In the genomic region with DNA sequence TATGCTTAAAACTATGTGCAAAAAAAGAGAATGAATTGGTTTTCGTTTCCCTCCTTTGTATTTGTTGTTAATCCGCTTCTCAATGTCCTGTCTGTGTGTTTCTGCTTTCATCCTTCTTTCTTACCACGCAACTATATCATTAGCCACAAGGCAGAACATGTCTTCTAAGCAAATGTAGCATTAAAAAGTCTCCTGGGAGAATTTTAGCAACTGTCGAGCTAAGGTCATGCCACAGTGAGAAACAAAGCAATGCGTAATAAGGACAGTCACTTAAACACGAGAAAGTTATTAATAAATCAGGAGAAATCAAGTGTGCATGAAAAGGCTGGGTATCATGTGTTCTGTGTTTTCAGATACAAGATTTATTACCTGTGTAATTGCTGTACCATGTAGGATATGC, we compare ENCODE assay signal across 19 cellular contexts.
"Had no signal": no experiment of that assay in that cellular context is flagged by ENCODE, and none has a peak within 500 bp of the region (broad histone marks: within the 10 kb centered on the region; RNA-seq: fewer than 3 reads in every experiment).

No MANE protein-coding gene starts in this region.

- DNase-seq: dermis blood vessel endothelial cell; endodermal cell; erythroblast; foreskin melanocyte; heart left ventricle; hypothalamus; kidney glomerular epithelial cell; mammary epithelial cell; naive thymus-derived CD4-positive, alpha-beta T cell; nephron progenitor cell; psoas muscle; spleen; stimulated activated CD4-positive, alpha-beta T cell treated with anti-CD3 and anti-CD28 coated beads, Interleukin-15, amount 100 ng/mL, for 24 hours; stimulated activated CD4-positive, alpha-beta T cell treated with anti-CD3 and anti-CD28 coated beads, Interleukin-1b, Interleukin-23, amount 100 ng/mL, for 48 hours; stimulated activated CD4-positive, alpha-beta T cell treated with anti-CD3 and anti-CD28 coated beads, Interleukin-4, amount 100 ng/mL, for 24 hours; tibial artery; upper lobe of right lung had no signal

- H3K27ac ChIP-seq: heart left ventricle, neutrophil, psoas muscle, spleen, tibial artery, upper lobe of right lung, vagina had no signal

- H3K4me3 ChIP-seq: heart left ventricle, psoas muscle, spleen, tibial artery, upper lobe of right lung, vagina had no signal

- H3K4me1 ChIP-seq: heart left ventricle, psoas muscle, spleen, tibial artery, upper lobe of right lung, vagina had no signal

- H3K9me3 ChIP-seq: heart left ventricle, neutrophil, psoas muscle, tibial artery, upper lobe of right lung, vagina had no signal

- H3K36me3 ChIP-seq: heart left ventricle, neutrophil, spleen, tibial artery, upper lobe of right lung, vagina had no signal

- H3K27me3 ChIP-seq: heart left ventricle, neutrophil, spleen, tibial artery, upper lobe of right lung, vagina had no signal
